Comparison of ENCODE assay signal across 29 cellular contexts in genomic region chr7:145031162-145031561, GRCh38.
"Had no signal": no experiment of that assay in that cellular context is flagged by ENCODE, and none has a peak within 500 bp of the region (broad histone marks: within the 10 kb centered on the region; RNA-seq: fewer than 3 reads in every experiment).

No MANE protein-coding gene starts in this region.

- H3K9me3 Mint-ChIP-seq: activated naive CD8-positive, alpha-beta T cell treated with anti-CD3 and anti-CD28 coated beads, Interleukin-2, amount 10 ng/mL, durations not matched to agents 7 days and 5 days; stimulated activated naive CD8-positive, alpha-beta T cell treated with anti-CD3 and anti-CD28 coated beads, Interleukin-15, Interleukin-2, amounts not matched to agents 100 ng/mL and 50 ng/mL, for 24 hours; type B pancreatic cell had no signal

- H3K36me3 ChIP-seq: ascending aorta, cardiac muscle cell, colonic mucosa, gastrocnemius medialis, neutrophil, uterus, WERI-Rb-1 had no signal

- H3K4me3 Mint-ChIP-seq: activated naive CD4-positive, alpha-beta T cell treated with anti-CD3 and anti-CD28 coated beads, Interleukin-2, amount 10 ng/mL, durations not matched to agents 7 days and 5 days; activated naive CD8-positive, alpha-beta T cell treated with anti-CD3 and anti-CD28 coated beads, Interleukin-2, amount 10 ng/mL, durations not matched to agents 7 days and 5 days; brain; nephron; stimulated activated effector memory CD8-positive, alpha-beta T cell treated with anti-CD3 and anti-CD28 coated beads, Interleukin-12 subunit alpha, Interleukin-12 subunit beta, amount 100 ng/mL, for 72 hours; stimulated activated naive CD8-positive, alpha-beta T cell treated with anti-CD3 and anti-CD28 coated beads, Interleukin-15, Interleukin-2, amounts not matched to agents 100 ng/mL and 50 ng/mL, for 24 hours; type B pancreatic cell had no signal

- H3K27ac ChIP-seq: ascending aorta, cardiac muscle cell, colonic mucosa, gastrocnemius medialis, neutrophil, skin epidermis, uterus, WERI-Rb-1 had no signal

- H3K4me1 Mint-ChIP-seq: activated naive CD4-positive, alpha-beta T cell treated with anti-CD3 and anti-CD28 coated beads, Interleukin-2, amount 10 ng/mL, durations not matched to agents 7 days and 5 days; brain; nephron; stimulated activated effector memory CD8-positive, alpha-beta T cell treated with anti-CD3 and anti-CD28 coated beads, Interleukin-12 subunit alpha, Interleukin-12 subunit beta, amount 100 ng/mL, for 72 hours had no signal

- ATAC-seq: activated CD4-positive, CD25-positive, alpha-beta regulatory T cell treated with anti-CD3 and anti-CD28 coated beads, Interleukin-2, amount 50 U/mL, for 24 hours; gastrocnemius medialis; left ventricle myocardium superior; sciatic nerve had no signal

- H3K9me3 ChIP-seq: ascending aorta, colonic mucosa, gastrocnemius medialis, neutrophil, uterus had no signal

- H3K4me3 ChIP-seq: ascending aorta, cardiac muscle cell, colonic mucosa, gastrocnemius medialis, skin epidermis, uterus had no signal

- H3K27ac Mint-ChIP-seq: activated naive CD4-positive, alpha-beta T cell treated with anti-CD3 and anti-CD28 coated beads, Interleukin-2, amount 10 ng/mL, durations not matched to agents 7 days and 5 days; activated naive CD8-positive, alpha-beta T cell treated with anti-CD3 and anti-CD28 coated beads, Interleukin-2, amount 10 ng/mL, durations not matched to agents 7 days and 5 days; brain; nephron; progenitor cell of endocrine pancreas; stimulated activated effector memory CD8-positive, alpha-beta T cell treated with anti-CD3 and anti-CD28 coated beads, Interleukin-12 subunit alpha, Interleukin-12 subunit beta, amount 100 ng/mL, for 72 hours; stimulated activated naive CD8-positive, alpha-beta T cell treated with anti-CD3 and anti-CD28 coated beads, Interleukin-15, Interleukin-2, amounts not matched to agents 100 ng/mL and 50 ng/mL, for 24 hours; type B pancreatic cell had no signal

- H3K27me3 Mint-ChIP-seq: activated naive CD4-positive, alpha-beta T cell treated with anti-CD3 and anti-CD28 coated beads, Interleukin-2, amount 10 ng/mL, durations not matched to agents 7 days and 5 days; activated naive CD8-positive, alpha-beta T cell treated with anti-CD3 and anti-CD28 coated beads, Interleukin-2, amount 10 ng/mL, durations not matched to agents 7 days and 5 days; brain; progenitor cell of endocrine pancreas; stimulated activated naive CD8-positive, alpha-beta T cell treated with anti-CD3 and anti-CD28 coated beads, Interleukin-15, Interleukin-2, amounts not matched to agents 100 ng/mL and 50 ng/mL, for 24 hours; type B pancreatic cell had no signal

- DNase-seq: activated CD4-positive, alpha-beta T cell treated with anti-CD3 and anti-CD28 coated beads for 48 hours; activated CD4-positive, alpha-beta T cell treated with anti-CD3 and anti-CD28 coated beads, Interleukin-2, amount 50 U/mL, for 48 hours; activated CD8-positive, alpha-beta memory T cell treated with anti-CD3 and anti-CD28 coated beads for 24 hours; activated gamma-delta T cell; activated naive CD4-positive, alpha-beta T cell treated with anti-CD3 and anti-CD28 coated beads, Interleukin-2, amount 10 ng/mL, durations not matched to agents 7 days and 5 days; activated naive CD8-positive, alpha-beta T cell treated with anti-CD3 and anti-CD28 coated beads, Interleukin-2, amount 10 ng/mL, durations not matched to agents 7 days and 5 days; cerebellar nuclear complex; colonic mucosa; effector memory CD4-positive, alpha-beta T cell; erythroblast; gastrocnemius medialis; glutamatergic neuron; left ventricle myocardium superior; stimulated activated CD4-positive, alpha-beta T cell treated with anti-CD3 and anti-CD28 coated beads, Interleukin-4, amount 100 ng/mL, for 24 hours; substantia nigra; uterus; WERI-Rb-1 had no signal

- H3K27me3 ChIP-seq: ascending aorta, cardiac muscle cell, colonic mucosa, gastrocnemius medialis, neutrophil, uterus had no signal

- H3K36me3 Mint-ChIP-seq: activated naive CD4-positive, alpha-beta T cell treated with anti-CD3 and anti-CD28 coated beads, Interleukin-2, amount 10 ng/mL, durations not matched to agents 7 days and 5 days; activated naive CD8-positive, alpha-beta T cell treated with anti-CD3 and anti-CD28 coated beads, Interleukin-2, amount 10 ng/mL, durations not matched to agents 7 days and 5 days; brain; stimulated activated effector memory CD8-positive, alpha-beta T cell treated with anti-CD3 and anti-CD28 coated beads, Interleukin-12 subunit alpha, Interleukin-12 subunit beta, amount 100 ng/mL, for 72 hours; type B pancreatic cell had no signal

- H3K4me1 ChIP-seq: ascending aorta, colonic mucosa, gastrocnemius medialis, uterus had no signal
